Comparison of ENCODE assay signal across 8 cellular contexts in genomic region chr2:224357098-224357901, GRCh38. TPM values are rescaled to one million over a fixed set of nuclear protein-coding genes. Genes with fewer than 3 reads are reported as not detected.
DNase-seq lines count a peak whose midpoint lies in the region; ATAC-seq, FAIRE-seq and TF ChIP-seq lines count a peak whose summit lies in the region.

No MANE protein-coding gene starts in this region.

- no peaks in the 10 kb centered on the region for H3K9me3 Mint-ChIP-seq in endothelial cell (ENCODE audit: unreplicated experiment)
- H3K9me3 Mint-ChIP-seq in naive thymus-derived CD4-positive, alpha-beta T cell = no peaks in the 10 kb centered on the region

- no peaks in the 10 kb centered on the region for H3K4me1 Mint-ChIP-seq in endothelial cell (ENCODE audit: unreplicated experiment)
- H3K4me1 Mint-ChIP-seq in naive thymus-derived CD4-positive, alpha-beta T cell = peaks cover 0 to 2% (median 0%) of the 10 kb centered on the region in 7 donors

- peak; percentile 94 for ATAC-seq in HG03378 (IDR thresholded peaks at IDR 0.05; ENCODE audit: unreplicated experiment)
- ATAC-seq in naive thymus-derived CD4-positive, alpha-beta T cell = peak; percentile 82

- TF ChIP-seq CTCF in endothelial cell (IDR thresholded peaks at IDR 0.05; ENCODE audit: unreplicated experiment) = peak; percentile 88
- peak; percentile 70 to 91 (median 71) for TF ChIP-seq CTCF in testis (IDR thresholded peaks at IDR 0.05)

- intact Hi-C loops in naive thymus-derived CD4-positive, alpha-beta T cell (cut with micrococcal nuclease) = loop anchor here (1.0 to 10.0 kb wide), 8 partner anchors 92 to 1303 kb away; no protein-coding TSS in a partner anchor
- intact Hi-C loops in testis (cut with DNase I; ENCODE audit: low total_unique reads) = loop anchor here (5.0 kb wide), 1 partner anchor 295 kb away; no protein-coding TSS in a partner anchor

- no peak overlapping the region for H3K27ac ChIP-seq in naive thymus-derived CD4-positive, alpha-beta T cell (ENCODE audit: low read depth, low read length)
- H3K27ac ChIP-seq in testis = no peak overlapping the region

- H3K27me3 ChIP-seq in naive thymus-derived CD4-positive, alpha-beta T cell (ENCODE audit: control insufficient read depth in 2 of 2, insufficient read depth in 2 of 2, low read length in 2 of 2) = no peaks in the 10 kb centered on the region
- H3K27me3 ChIP-seq in testis = no peaks in the 10 kb centered on the region

- H3K36me3 ChIP-seq in naive thymus-derived CD4-positive, alpha-beta T cell (ENCODE audit: control insufficient read depth in 2 of 3, insufficient read depth in 3 of 3, low read length in 3 of 3) = no peaks in the 10 kb centered on the region
- H3K36me3 ChIP-seq in testis (ENCODE audit: low read depth, missing control alignments) = no peaks in the 10 kb centered on the region

- no peaks in the 10 kb centered on the region for H3K36me3 Mint-ChIP-seq in endothelial cell (ENCODE audit: low read depth, unreplicated experiment)
- no peaks in the 10 kb centered on the region for H3K36me3 Mint-ChIP-seq in naive thymus-derived CD4-positive, alpha-beta T cell

- no peak overlapping the region for H3K27ac Mint-ChIP-seq in endothelial cell (ENCODE audit: unreplicated experiment)
- H3K27ac Mint-ChIP-seq in naive thymus-derived CD4-positive, alpha-beta T cell = no peak overlapping the region

- H3K4me3 ChIP-seq in naive thymus-derived CD4-positive, alpha-beta T cell (ENCODE audit: low read length) = no peak overlapping the region
- no peak overlapping the region for H3K4me3 ChIP-seq in testis

- no peak for TF ChIP-seq POLR2A in testis (IDR thresholded peaks at IDR 0.05)

- WGBS in testis, 2 donors = 37 to 40% methylated on average over 8 of the region's 8 CpGs

- CTCF ChIA-PET in naive thymus-derived CD4-positive, alpha-beta T cell (lab: Charles Lee) = interaction anchor here (0.5 to 1.0 kb wide), 4 partner anchors 85 to 1674 kb away, joined by 3 to 5 read pairs (median 4); no protein-coding TSS in a partner anchor

- no peaks in the 10 kb centered on the region for H3K4me1 ChIP-seq in naive thymus-derived CD4-positive, alpha-beta T cell (ENCODE audit: control insufficient read depth in 2 of 2, insufficient read depth in 2 of 2, low read length in 2 of 2)
- H3K4me1 ChIP-seq in testis = no peaks in the 10 kb centered on the region

- POLR2A ChIA-PET in naive thymus-derived CD4-positive, alpha-beta T cell (lab: Charles Lee) = no interaction called here

- FAIRE-seq in GM19239 (lab: Jason Lieb, UNC) = peak; percentile 92

- peaks cover 3% of the 10 kb centered on the region for H3K27me3 Mint-ChIP-seq in endothelial cell (ENCODE audit: unreplicated experiment)
- peaks cover 8 to 20% (median 9%) of the 10 kb centered on the region in 5 donors for H3K27me3 Mint-ChIP-seq in naive thymus-derived CD4-positive, alpha-beta T cell

- H3K9me3 ChIP-seq in naive thymus-derived CD4-positive, alpha-beta T cell (ENCODE audit: control insufficient read depth in 2 of 3, low read length in 3 of 3) = no peaks in the 10 kb centered on the region
- no peaks in the 10 kb centered on the region for H3K9me3 ChIP-seq in testis

- no peak overlapping the region for H3K4me3 Mint-ChIP-seq in endothelial cell (ENCODE audit: unreplicated experiment)
- H3K4me3 Mint-ChIP-seq in naive thymus-derived CD4-positive, alpha-beta T cell = no peak overlapping the region

- peak; percentile 82 for DNase-seq in CD1c-positive myeloid dendritic cell (ENCODE audit: extremely low spot score)
- DNase-seq in GM19239 (ENCODE audit: insufficient read length, low spot score) = peak; percentile 42
- peak; percentile 20 for DNase-seq in NCI-H774 (lab: John Stamatoyannopoulos, UW)
- peak; percentile 39 to 45 for DNase-seq in activated CD4-positive, alpha-beta T cell treated with anti-CD3 and anti-CD28 coated beads, Interleukin-2, amount 50 U/mL, for 4 hours
- peak; percentile 67 for DNase-seq in endothelial cell (ENCODE audit: low spot score)
- DNase-seq in naive thymus-derived CD4-positive, alpha-beta T cell = peak; percentile 19 to 68 (median 59)
- peak; percentile 71 for DNase-seq in testis

RNA-seq across cellular contexts. Expression of gene FAM124B, which starts 44.6 kb away (rescaled TPM):
- total RNA-seq in endothelial cell (ENCODE audit: unreplicated experiment) = 269 TPM
- total RNA-seq in naive thymus-derived CD4-positive, alpha-beta T cell = 1 to 10 TPM in 2 of 5 experiments, under 1 TPM in 1, not detected in 2; 0.48 to 2.1 (median 1.3) TPM
- polyA plus RNA-seq in naive thymus-derived CD4-positive, alpha-beta T cell = not detected
- total RNA-seq in testis = under 1 TPM; 0.37 to 0.39 TPM
- 0.80 TPM for polyA plus RNA-seq in testis (ENCODE audit: insufficient read depth, low read depth, low replicate concordance)

Comparison
In these comparisons a context has a peak if more than half of its experiments do, and no peak if none do; other contexts are left out.
1. DNase-seq: peak in every context shown above with its lines; median percentile 82 in CD1c-positive myeloid dendritic cell; 71 in testis; 67 in endothelial cell; 59 in naive thymus-derived CD4-positive, alpha-beta T cell; 42 in GM19239; 42 in activated CD4-positive, alpha-beta T cell treated with anti-CD3 and anti-CD28 coated beads, Interleukin-2, amount 50 U/mL, for 4 hours; 20 in NCI-H774.
2. RNA of gene FAM124B, which starts 44.6 kb away (total RNA-seq): 269 TPM in endothelial cell (single experiment); 0.48 to 2.1 TPM in naive thymus-derived CD4-positive, alpha-beta T cell and 0.37 to 0.39 TPM in testis; every median in the first group is over 10 times any median in the second.